In genomic region chr13:101779147-101779546, GRCh38 we compare ENCODE assay signal across 25 cellular contexts.
DNase-seq lines count a peak whose midpoint lies in the region; ATAC-seq, FAIRE-seq and TF ChIP-seq lines count a peak whose summit lies in the region.
"Had no signal": no experiment of that assay in that cellular context is flagged by ENCODE, and none has a peak within 500 bp of the region (broad histone marks: within the 10 kb centered on the region; RNA-seq: fewer than 3 reads in every experiment).

No MANE protein-coding gene starts in this region.

- H3K4me1 ChIP-seq in liver (ENCODE audit: control insufficient read depth in 4 of 4, insufficient read depth in 4 of 4, low read length in 3 of 4) (peaks cover 0 to 29% (median 21%) of the 10 kb centered on the region in 4 donors), HepG2 (ENCODE audit: insufficient read depth, low read length) (no peaks in the 10 kb centered on the region), astrocyte (ENCODE audit: insufficient read depth, low read length) (no peaks in the 10 kb centered on the region), osteoblast (ENCODE audit: insufficient read depth, low read length) (no peaks in the 10 kb centered on the region)
- H3K4me1 ChIP-seq: BE2C, BLaER1, Caco-2 had no signal

- POLR2A ChIA-PET in HepG2 (lab: Yijun Ruan, JAX), result no interaction called here
- POLR2A ChIA-PET in activated CD4-positive, alpha-beta memory T cell treated with anti-CD3 and anti-CD28 coated beads, Interleukin-2, amount 10 ng/mL, durations not matched to agents 7 days and 5 days (lab: Charles Lee), result no interaction called here

- no peaks in the 10 kb centered on the region for H3K27me3 ChIP-seq in liver (ENCODE audit: control insufficient read depth in 4 of 4, insufficient read depth in 4 of 4, low read length in 3 of 4)
- H3K27me3 ChIP-seq in HepG2 (ENCODE audit: control insufficient read depth in 1 of 2, insufficient read depth in 2 of 2, low read length in 2 of 2), result no peaks in the 10 kb centered on the region; a peak in 1 of 5 replicates
- H3K27me3 ChIP-seq in astrocyte (ENCODE audit: insufficient read depth, low read length), result peaks cover 5% of the 10 kb centered on the region
- peaks cover 5% of the 10 kb centered on the region for H3K27me3 ChIP-seq in osteoblast (ENCODE audit: insufficient read depth, low read length)
- H3K27me3 ChIP-seq: BE2C, BLaER1 had no signal

- H3K27ac Mint-ChIP-seq in astrocyte (ENCODE audit: unreplicated experiment), result no peak overlapping the region
- no peak overlapping the region for H3K27ac Mint-ChIP-seq in activated CD4-positive, alpha-beta T cell treated with anti-CD3 and anti-CD28 coated beads, Interleukin-2, amount 10 ng/mL, durations not matched to agents 24 days and 14 days
- no peak overlapping the region for H3K27ac Mint-ChIP-seq in activated CD4-positive, alpha-beta memory T cell treated with anti-CD3 and anti-CD28 coated beads, Interleukin-2, amount 10 ng/mL, durations not matched to agents 7 days and 5 days
- H3K27ac Mint-ChIP-seq: CD14-positive monocyte; CD4-positive, alpha-beta memory T cell; CD4-positive, CD25-positive, alpha-beta regulatory T cell; CD8-positive, alpha-beta memory T cell had no signal

- H3K9me3 Mint-ChIP-seq in astrocyte (ENCODE audit: unreplicated experiment), result no peaks in the 10 kb centered on the region
- no peaks in the 10 kb centered on the region for H3K9me3 Mint-ChIP-seq in activated CD4-positive, alpha-beta T cell treated with anti-CD3 and anti-CD28 coated beads, Interleukin-2, amount 10 ng/mL, durations not matched to agents 24 days and 14 days
- H3K9me3 Mint-ChIP-seq in activated CD4-positive, alpha-beta memory T cell treated with anti-CD3 and anti-CD28 coated beads, Interleukin-2, amount 10 ng/mL, durations not matched to agents 7 days and 5 days, result no peaks in the 10 kb centered on the region

- no peaks in the 10 kb centered on the region for H3K4me1 Mint-ChIP-seq in astrocyte (ENCODE audit: low read depth, unreplicated experiment)
- H3K4me1 Mint-ChIP-seq in activated CD4-positive, alpha-beta T cell treated with anti-CD3 and anti-CD28 coated beads, Interleukin-2, amount 10 ng/mL, durations not matched to agents 24 days and 14 days, result no peaks in the 10 kb centered on the region
- no peaks in the 10 kb centered on the region for H3K4me1 Mint-ChIP-seq in activated CD4-positive, alpha-beta memory T cell treated with anti-CD3 and anti-CD28 coated beads, Interleukin-2, amount 10 ng/mL, durations not matched to agents 7 days and 5 days
- H3K4me1 Mint-ChIP-seq: CD14-positive monocyte; CD4-positive, alpha-beta memory T cell; CD4-positive, CD25-positive, alpha-beta regulatory T cell; CD8-positive, alpha-beta memory T cell had no signal

- no peak for TF ChIP-seq POLR2A in HepG2 (IDR thresholded peaks at IDR 0.05; ENCODE audit: insufficient read depth in 1 of 2, low read depth in 2 of 2, low read length in 2 of 2)

- H3K9ac ChIP-seq in liver (ENCODE audit: low read depth in 1 of 2, low read length in 2 of 2), result no peak overlapping the region
- no peak overlapping the region for H3K9ac ChIP-seq in HepG2 (ENCODE audit: insufficient read depth, low read depth, low read length)
- H3K9ac ChIP-seq in astrocyte (ENCODE audit: low read length), result no peak overlapping the region
- H3K9ac ChIP-seq: BLaER1 had no signal

- H3K36me3 ChIP-seq in liver (ENCODE audit: control insufficient read depth in 4 of 4, insufficient read depth in 3 of 4, low read depth in 1 of 4, low read length in 3 of 4) (no peaks in the 10 kb centered on the region), HepG2 (replicated peaks in 1 of 2; ENCODE audit: control insufficient read depth in 1 of 2, insufficient read depth in 2 of 2, low read length in 2 of 2) (no peaks in the 10 kb centered on the region), astrocyte (ENCODE audit: insufficient read depth, low read length) (no peaks in the 10 kb centered on the region), osteoblast (ENCODE audit: insufficient read depth, low read length) (no peaks in the 10 kb centered on the region)
- H3K36me3 ChIP-seq: BE2C, BLaER1 had no signal

- in situ Hi-C loops in HepG2 (cut with HindIII; ENCODE audit: extremely low pct_ligation_motif_present, low pct_unique_long_range_greater_than_20kb), result loop anchor here (25.0 kb wide), 1 partner anchor 783 kb away; no protein-coding TSS in a partner anchor

- no peak overlapping the region for H3K4me2 ChIP-seq in HepG2 (ENCODE audit: low read depth, low read length)
- no peak overlapping the region for H3K4me2 ChIP-seq in astrocyte (ENCODE audit: low read length)
- no peak overlapping the region for H3K4me2 ChIP-seq in osteoblast (ENCODE audit: insufficient read depth, low read length)
- H3K4me2 ChIP-seq: BLaER1 had no signal

- intact Hi-C loops in HepG2 (cut with micrococcal nuclease; ENCODE audit: unreplicated experiment), result no loop called here
- intact Hi-C loops in activated CD4-positive, alpha-beta T cell treated with anti-CD3 and anti-CD28 coated beads, Interleukin-2, amount 10 ng/mL, durations not matched to agents 24 days and 14 days (cut with micrococcal nuclease), result no loop called here

- H3K79me2 ChIP-seq in HepG2 (ENCODE audit: insufficient read depth, low read length) (no peaks in the 10 kb centered on the region), astrocyte (ENCODE audit: insufficient read depth, low read length) (no peaks in the 10 kb centered on the region), osteoblast (ENCODE audit: insufficient read depth, low read length) (no peaks in the 10 kb centered on the region)

- no peaks in the 10 kb centered on the region for H4K20me1 ChIP-seq in HepG2 (ENCODE audit: insufficient read depth, low read length)
- H4K20me1 ChIP-seq in astrocyte (ENCODE audit: insufficient read depth, low read length), result no peaks in the 10 kb centered on the region
- no peaks in the 10 kb centered on the region for H4K20me1 ChIP-seq in osteoblast (ENCODE audit: insufficient read depth, low read length)
- H4K20me1 ChIP-seq: BLaER1 had no signal

- no peak overlapping the region for H3K4me3 Mint-ChIP-seq in astrocyte (ENCODE audit: unreplicated experiment)
- no peak overlapping the region for H3K4me3 Mint-ChIP-seq in activated CD4-positive, alpha-beta T cell treated with anti-CD3 and anti-CD28 coated beads, Interleukin-2, amount 10 ng/mL, durations not matched to agents 24 days and 14 days
- no peak overlapping the region for H3K4me3 Mint-ChIP-seq in activated CD4-positive, alpha-beta memory T cell treated with anti-CD3 and anti-CD28 coated beads, Interleukin-2, amount 10 ng/mL, durations not matched to agents 7 days and 5 days
- H3K4me3 Mint-ChIP-seq: CD14-positive monocyte; CD4-positive, alpha-beta memory T cell; CD4-positive, CD25-positive, alpha-beta regulatory T cell; CD8-positive, alpha-beta memory T cell had no signal

- H3K27me3 Mint-ChIP-seq in astrocyte (ENCODE audit: low read depth, unreplicated experiment), result peaks cover 14% of the 10 kb centered on the region
- no peaks in the 10 kb centered on the region for H3K27me3 Mint-ChIP-seq in activated CD4-positive, alpha-beta T cell treated with anti-CD3 and anti-CD28 coated beads, Interleukin-2, amount 10 ng/mL, durations not matched to agents 24 days and 14 days
- peaks cover 3% of the 10 kb centered on the region for H3K27me3 Mint-ChIP-seq in activated CD4-positive, alpha-beta memory T cell treated with anti-CD3 and anti-CD28 coated beads, Interleukin-2, amount 10 ng/mL, durations not matched to agents 7 days and 5 days
- H3K27me3 Mint-ChIP-seq: CD4-positive, CD25-positive, alpha-beta regulatory T cell had no signal

- no peak for TF ChIP-seq CTCF in liver (IDR thresholded peaks at IDR 0.05; ENCODE audit: low read depth, low read length, missing input control)
- no peak for TF ChIP-seq CTCF in HepG2 (CRISPR knock-in tag; IDR thresholded peaks at IDR 0.05)
- no peak for TF ChIP-seq CTCF in astrocyte (IDR thresholded peaks at IDR 0.05; ENCODE audit: insufficient read depth, low read depth, low read length)
- no peak for TF ChIP-seq CTCF in osteoblast (IDR thresholded peaks at IDR 0.05; ENCODE audit: extremely low read depth, low read depth, low read length)

- DNase-seq in HepG2 (ENCODE audit: low spot score) (no peak), astrocyte (ENCODE audit: low read depth) (no peak), left lobe of liver (ENCODE audit: low spot score) (no peak), osteoblast (ENCODE audit: insufficient read length, low spot score, missing footprints) (peak; percentile 3)
- no peak for DNase-seq in activated CD4-positive, alpha-beta T cell treated with anti-CD3 and anti-CD28 coated beads, Interleukin-2, amount 10 ng/mL, durations not matched to agents 24 days and 14 days
- no peak for DNase-seq in activated CD4-positive, alpha-beta T cell treated with anti-CD3 and anti-CD28 coated beads, Interleukin-2, amount 50 U/mL, for 1 hour
- no peak for DNase-seq in activated CD4-positive, alpha-beta memory T cell treated with anti-CD3 and anti-CD28 coated beads, Interleukin-2, amount 10 ng/mL, durations not matched to agents 7 days and 5 days
- DNase-seq: ACHN; BE2C; C1 segment of cervical spinal cord; Caco-2; Calu3; CD4-positive, alpha-beta memory T cell; CD4-positive, CD25-positive, alpha-beta regulatory T cell; CD8-positive, alpha-beta memory T cell; DMS79 treated with DMSO at 0.1 percent for 48 hours; GF-D8 had no signal

- TF ChIP-seq EP300 in HepG2 (IDR thresholded peaks at IDR 0.05; ENCODE audit: low read depth in 2 of 2, low read length in 2 of 2) (no peak), HepG2 (CRISPR knock-in tag; IDR thresholded peaks at IDR 0.05; ENCODE audit: borderline replicate concordance) (no peak)

- WGBS in liver, result 50% methylated on average over 4 of the region's 4 CpGs
- WGBS in HepG2 (ENCODE audit: low lambda C conversion rate), result 2% methylated on average over 4 of the region's 4 CpGs

- no peak overlapping the region for H3K27ac ChIP-seq in liver (ENCODE audit: low read depth in 1 of 2, low read length in 2 of 2)
- no peak overlapping the region for H3K27ac ChIP-seq in HepG2 (ENCODE audit: extremely low read length, insufficient read depth, low read length)
- H3K27ac ChIP-seq in astrocyte (ENCODE audit: low read depth, low read length), result no peak overlapping the region
- no peak overlapping the region for H3K27ac ChIP-seq in osteoblast (ENCODE audit: low read depth, low read length)
- H3K27ac ChIP-seq: 22Rv1, BLaER1 had no signal

- H2AFZ ChIP-seq in HepG2 (ENCODE audit: low read length), result no peak overlapping the region
- no peak overlapping the region for H2AFZ ChIP-seq in astrocyte (ENCODE audit: low read depth, low read length)
- H2AFZ ChIP-seq in osteoblast (ENCODE audit: low read length), result no peak overlapping the region

- CTCF ChIA-PET in HepG2 (lab: Yijun Ruan, JAX; ENCODE audit: low intra/inter-chr PET ratio, low total read pairs), result no interaction called here
- CTCF ChIA-PET in activated CD4-positive, alpha-beta memory T cell treated with anti-CD3 and anti-CD28 coated beads, Interleukin-2, amount 10 ng/mL, durations not matched to agents 7 days and 5 days (lab: Charles Lee), result no interaction called here

- no peaks in the 10 kb centered on the region for H3K36me3 Mint-ChIP-seq in astrocyte (ENCODE audit: low read depth, unreplicated experiment)
- H3K36me3 Mint-ChIP-seq in activated CD4-positive, alpha-beta T cell treated with anti-CD3 and anti-CD28 coated beads, Interleukin-2, amount 10 ng/mL, durations not matched to agents 24 days and 14 days (ENCODE audit: low read depth), result no peaks in the 10 kb centered on the region
- no peaks in the 10 kb centered on the region for H3K36me3 Mint-ChIP-seq in activated CD4-positive, alpha-beta memory T cell treated with anti-CD3 and anti-CD28 coated beads, Interleukin-2, amount 10 ng/mL, durations not matched to agents 7 days and 5 days (ENCODE audit: low read depth)
- H3K36me3 Mint-ChIP-seq: CD14-positive monocyte; CD4-positive, alpha-beta memory T cell; CD4-positive, CD25-positive, alpha-beta regulatory T cell; CD8-positive, alpha-beta memory T cell had no signal

- H3K4me3 ChIP-seq in liver (ENCODE audit: low read depth in 1 of 3, low read length in 3 of 3), result no peak overlapping the region
- no peak overlapping the region for H3K4me3 ChIP-seq in HepG2 (replicated peaks in 1 of 3; ENCODE audit: insufficient read depth in 1 of 3, low read depth in 2 of 3, low read length in 3 of 3)
- H3K4me3 ChIP-seq in astrocyte (ENCODE audit: insufficient read depth, low read depth, low read length), result no peak overlapping the region
- no peak overlapping the region for H3K4me3 ChIP-seq in osteoblast (ENCODE audit: insufficient read depth, low read length)
- H3K4me3 ChIP-seq: BLaER1 had no signal

- FAIRE-seq in HepG2 (lab: Jason Lieb, UNC), result no peak
- peak; percentile 50 for FAIRE-seq in astrocyte (lab: Jason Lieb, UNC)
- FAIRE-seq: D721Med, G401.6, GM12891, GM19239 had no signal

- TF ChIP-seq RAD21 in liver (IDR thresholded peaks at IDR 0.05) (peak in 1 of 2 donors; percentile 5), HepG2 (CRISPR knock-in tag; IDR thresholded peaks at IDR 0.05) (no peak)

- ATAC-seq in HepG2, result no peak
- peak; percentile 45 for ATAC-seq in left lobe of liver

- no TSS peak for BruUV-seq in HepG2 (replicated peaks; lab: Mats Ljungman, UMichigan)

- H3K9me3 ChIP-seq in liver (ENCODE audit: control insufficient read depth in 4 of 4, low read length in 3 of 4) (no peaks in the 10 kb centered on the region), HepG2 (ENCODE audit: low read length) (no peaks in the 10 kb centered on the region), astrocyte (ENCODE audit: insufficient read depth, low read depth, low read length) (no peaks in the 10 kb centered on the region), osteoblast (ENCODE audit: low read depth, low read length) (no peaks in the 10 kb centered on the region)
- H3K9me3 ChIP-seq: BE2C, BLaER1, Caco-2 had no signal
